ENCODE assay signal across 8 cellular contexts in genomic region chr2:20447437-20448245, GRCh38. TPM values are rescaled to one million over a fixed set of nuclear protein-coding genes. Genes with fewer than 3 reads are reported as not detected.
DNase-seq lines count a peak whose midpoint lies in the region; ATAC-seq lines count a peak whose summit lies in the region.

No MANE protein-coding gene starts in this region.

- peaks cover 80% of the 10 kb centered on the region for H3K27me3 Mint-ChIP-seq in activated naive CD4-positive, alpha-beta T cell treated with anti-CD3 and anti-CD28 coated beads, Interleukin-2, amount 10 ng/mL, durations not matched to agents 7 days and 5 days

- DNase-seq in activated naive CD4-positive, alpha-beta T cell treated with anti-CD3 and anti-CD28 coated beads, Interleukin-2, amount 10 ng/mL, durations not matched to agents 7 days and 5 days: peak; percentile 42
- no peak for DNase-seq in activated naive CD4-positive, alpha-beta T cell treated with Interleukin-2 at 50 U/mL for 16 hours
- peak; percentile 59 for DNase-seq in RPMI7951 (ENCODE audit: low read depth)
- peak; percentile 10 for DNase-seq in central memory CD4-positive, alpha-beta T cell
- peak; percentile 77 for DNase-seq in left kidney (ENCODE audit: low read depth, low spot score)
- peak; percentile 51 for DNase-seq in stimulated activated CD8-positive, alpha-beta memory T cell treated with anti-CD3 and anti-CD28 coated beads, Interleukin-4, amount 100 ng/mL, for 48 hours
- DNase-seq in globus pallidus (ENCODE audit: low spot score): no peak

- peak overlapping the region; percentile 66 for H3K4me3 Mint-ChIP-seq in activated naive CD4-positive, alpha-beta T cell treated with anti-CD3 and anti-CD28 coated beads, Interleukin-2, amount 10 ng/mL, durations not matched to agents 7 days and 5 days

- CTCF ChIA-PET in activated naive CD4-positive, alpha-beta T cell treated with anti-CD3 and anti-CD28 coated beads, Interleukin-2, amount 10 ng/mL, durations not matched to agents 7 days and 5 days (lab: Charles Lee): interaction anchor here (1.1 to 5.5 kb wide), 8 partner anchors 21 to 204 kb away, joined by 3 to 53 read pairs (median 8); partner anchors contain the start of gene HS1BP3

- no peak overlapping the region for H3K27ac Mint-ChIP-seq in activated naive CD4-positive, alpha-beta T cell treated with anti-CD3 and anti-CD28 coated beads, Interleukin-2, amount 10 ng/mL, durations not matched to agents 7 days and 5 days

- ATAC-seq in HG02870 (IDR thresholded peaks at IDR 0.05; ENCODE audit: unreplicated experiment): peak; percentile 1

- no peaks in the 10 kb centered on the region for H3K36me3 Mint-ChIP-seq in activated naive CD4-positive, alpha-beta T cell treated with anti-CD3 and anti-CD28 coated beads, Interleukin-2, amount 10 ng/mL, durations not matched to agents 7 days and 5 days

- no peaks in the 10 kb centered on the region for H3K9me3 Mint-ChIP-seq in activated naive CD4-positive, alpha-beta T cell treated with anti-CD3 and anti-CD28 coated beads, Interleukin-2, amount 10 ng/mL, durations not matched to agents 7 days and 5 days

- H3K4me1 Mint-ChIP-seq in activated naive CD4-positive, alpha-beta T cell treated with anti-CD3 and anti-CD28 coated beads, Interleukin-2, amount 10 ng/mL, durations not matched to agents 7 days and 5 days: peaks cover 6% of the 10 kb centered on the region

RNA-seq across cellular contexts. Expression of gene RHOB, which starts 0.8 kb away (rescaled TPM):
- total RNA-seq in RPMI7951 (2014; rRNA removed; shearing (Covaris generic)): 33.5 and 35.8 TPM in 2 replicates

Comparison
In these comparisons a context has a peak if more than half of its experiments do, and no peak if none do; other contexts are left out.
1. DNase-seq: peak in activated naive CD4-positive, alpha-beta T cell treated with anti-CD3 and anti-CD28 coated beads, Interleukin-2, amount 10 ng/mL, durations not matched to agents 7 days and 5 days (single experiment), RPMI7951 (single experiment), central memory CD4-positive, alpha-beta T cell (single experiment), left kidney (single experiment) and stimulated activated CD8-positive, alpha-beta memory T cell treated with anti-CD3 and anti-CD28 coated beads, Interleukin-4, amount 100 ng/mL, for 48 hours (single experiment); none in activated naive CD4-positive, alpha-beta T cell treated with Interleukin-2 at 50 U/mL for 16 hours (single experiment) and globus pallidus (single experiment).